Comparison of ENCODE assay signal across 12 cellular contexts in the genomic region with DNA sequence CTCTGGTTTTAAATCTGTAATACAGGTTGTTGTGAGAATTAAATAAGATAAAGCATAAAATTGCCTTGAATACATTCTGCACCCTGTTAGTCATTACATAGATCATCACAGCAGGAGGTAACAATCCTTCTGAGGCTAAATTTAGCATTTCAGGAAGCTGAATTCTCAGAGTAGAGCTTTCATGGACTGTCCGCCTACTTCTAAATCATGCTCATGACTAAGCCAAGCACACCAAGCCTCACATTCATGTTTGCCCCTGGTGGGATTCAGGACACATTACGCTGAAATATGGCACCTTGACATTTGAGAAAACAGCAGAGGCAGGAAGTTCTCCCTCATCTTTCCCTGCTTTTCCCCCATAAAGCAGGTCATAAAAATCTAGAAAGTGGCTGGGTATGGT. TPM values are rescaled to one million over a fixed set of nuclear protein-coding genes. Genes with fewer than 3 reads are reported as not detected.
DNase-seq lines count a peak whose midpoint lies in the region; ATAC-seq and TF ChIP-seq lines count a peak whose summit lies in the region.
"Had no signal": no experiment of that assay in that cellular context is flagged by ENCODE, and none has a peak within 500 bp of the region (broad histone marks: within the 10 kb centered on the region; RNA-seq: fewer than 3 reads in every experiment).

No MANE protein-coding gene starts in this region.

- H2BK120ac ChIP-seq in trophoblast cell (ENCODE audit: insufficient read depth, low read length, poor library complexity), result peak overlapping the region; percentile 72

- H3K79me1 ChIP-seq in trophoblast cell (ENCODE audit: low read length), result peaks cover 24% of the 10 kb centered on the region

- H3K23ac ChIP-seq in trophoblast cell (ENCODE audit: low read length), result no peak overlapping the region

- H2BK12ac ChIP-seq in trophoblast cell (ENCODE audit: low read length), result peak overlapping the region; percentile 42

- no peak overlapping the region for H3K9ac ChIP-seq in endodermal cell (ENCODE audit: extremely low read depth, low read length, poor library complexity, severe bottlenecking)
- no peak overlapping the region for H3K9ac ChIP-seq in trophoblast cell (ENCODE audit: low read length)

- no peak overlapping the region for H3K4me3 Mint-ChIP-seq in endodermal cell
- H3K4me3 Mint-ChIP-seq: stimulated activated naive CD8-positive, alpha-beta T cell treated with anti-CD3 and anti-CD28 coated beads, Interleukin-15, Interleukin-2, amounts not matched to agents 100 ng/mL and 50 ng/mL, for 24 hours had no signal

- no peak overlapping the region for H3K27ac ChIP-seq in endodermal cell (ENCODE audit: low read depth, low read length)
- no peak overlapping the region for H3K27ac ChIP-seq in trophoblast cell (ENCODE audit: low read depth, low read length)
- H3K27ac ChIP-seq in coronary artery, result no peak overlapping the region
- H3K27ac ChIP-seq: adrenal gland, HL-60 had no signal

- H4K8ac ChIP-seq in trophoblast cell (ENCODE audit: low read depth, low read length), result no peak overlapping the region

- H4K12ac ChIP-seq in trophoblast cell (ENCODE audit: low read depth, low read length), result no peak overlapping the region

- H3K36me3 ChIP-seq in endodermal cell (ENCODE audit: control insufficient read depth, insufficient read depth, low read length), result no peaks in the 10 kb centered on the region
- H3K36me3 ChIP-seq in trophoblast cell (ENCODE audit: control insufficient read depth in 1 of 2, insufficient read depth in 2 of 2, low read length in 2 of 2), result no peaks in the 10 kb centered on the region
- H3K36me3 ChIP-seq: adrenal gland had no signal

- H3K36me3 Mint-ChIP-seq in endodermal cell (ENCODE audit: low read depth), result no peaks in the 10 kb centered on the region

- H3K18ac ChIP-seq in trophoblast cell (ENCODE audit: low read length), result no peak overlapping the region

- H3K27me3 Mint-ChIP-seq in endodermal cell (ENCODE audit: insufficient read depth), result no peaks in the 10 kb centered on the region

- peak overlapping the region; percentile 43 for H4K91ac ChIP-seq in trophoblast cell (ENCODE audit: low read depth, low read length)

- H3K9me3 ChIP-seq in endodermal cell (ENCODE audit: control insufficient read depth, low read length), result no peaks in the 10 kb centered on the region
- H3K9me3 ChIP-seq in trophoblast cell (ENCODE audit: insufficient read depth, low read depth, low read length), result no peaks in the 10 kb centered on the region
- H3K9me3 ChIP-seq: adrenal gland had no signal

- WGBS in endodermal cell (ENCODE audit: insufficient coverage in 1 of 2, insufficient read length in 1 of 2), 2 experiments, result 95 to 100% methylated on average over 1 to 2 of the region's 2 CpGs
- WGBS in trophoblast cell (ENCODE audit: extremely low coverage, insufficient coverage, insufficient read length), result no CpG with 5 or more reads among the region's 2 CpGs

- H2BK5ac ChIP-seq in trophoblast cell (ENCODE audit: low read depth, low read length, poor library complexity), result peak overlapping the region; percentile 8

- H3K4ac ChIP-seq in trophoblast cell (ENCODE audit: low read depth, low read length), result no peak overlapping the region

- H3K4me1 Mint-ChIP-seq in endodermal cell, result peaks cover 32% of the 10 kb centered on the region

- no peak overlapping the region for H2AFZ ChIP-seq in trophoblast cell (ENCODE audit: insufficient read depth, low read length, poor library complexity)

- H3K9me3 Mint-ChIP-seq in endodermal cell, result no peaks in the 10 kb centered on the region

- H3K27me3 ChIP-seq in endodermal cell (ENCODE audit: control insufficient read depth, insufficient read depth, low read length, poor library complexity, severe bottlenecking) (no peaks in the 10 kb centered on the region), trophoblast cell (ENCODE audit: insufficient read depth, low read length) (no peaks in the 10 kb centered on the region)
- H3K27me3 ChIP-seq: adrenal gland had no signal

- no peaks in the 10 kb centered on the region for H3K79me2 ChIP-seq in trophoblast cell (ENCODE audit: control insufficient read depth, insufficient read depth, low read length, poor library complexity)

- H3K4me3 ChIP-seq in endodermal cell (ENCODE audit: low read length) (no peak overlapping the region), trophoblast cell (ENCODE audit: low read depth, low read length) (no peak overlapping the region), coronary artery (no peak overlapping the region)
- H3K4me3 ChIP-seq: adrenal gland had no signal

- TF ChIP-seq CTCF in endodermal cell (conservative IDR thresholded peaks at IDR 0.05) (peak; percentile 44), coronary artery (IDR thresholded peaks at IDR 0.05) (no peak)

- H3K4me2 ChIP-seq in trophoblast cell (ENCODE audit: low read length), result no peak overlapping the region

- H2AK5ac ChIP-seq in trophoblast cell (ENCODE audit: low read length), result no peak overlapping the region

- no peak for ATAC-seq in GM18511 (IDR thresholded peaks at IDR 0.05; ENCODE audit: unreplicated experiment)

- H3K4me1 ChIP-seq in endodermal cell (ENCODE audit: control insufficient read depth, insufficient read depth, low read length), result peaks cover 5% of the 10 kb centered on the region
- H3K4me1 ChIP-seq in trophoblast cell (ENCODE audit: control insufficient read depth in 1 of 2, insufficient read depth in 2 of 2, low read length in 2 of 2), result peaks cover 8 to 14% of the 10 kb centered on the region in 2 experiments
- H3K4me1 ChIP-seq: adrenal gland had no signal

- H3K14ac ChIP-seq in trophoblast cell (ENCODE audit: low read length), result peak overlapping the region; percentile 92

- DNase-seq in GM03348 (ENCODE audit: low spot score), result peak; percentile 70
- peak; percentile 15 for DNase-seq in NAMALWA (ENCODE audit: low spot score)
- no peak for DNase-seq in endodermal cell
- no peak for DNase-seq in trophoblast cell
- DNase-seq in activated gamma-delta T cell treated with Interleukin-2 at 50 U/mL for 16 hours, result no peak
- DNase-seq in coronary artery (ENCODE audit: low spot score), result no peak
- DNase-seq: adrenal gland, NCI-H2029, Right ventricle myocardium superior had no signal

- H3K27ac Mint-ChIP-seq in endodermal cell, result no peak overlapping the region
- H3K27ac Mint-ChIP-seq: stimulated activated naive CD8-positive, alpha-beta T cell treated with anti-CD3 and anti-CD28 coated beads, Interleukin-15, Interleukin-2, amounts not matched to agents 100 ng/mL and 50 ng/mL, for 24 hours had no signal

RNA-seq across cellular contexts. Expression of a gene that starts 16.6 kb away (rescaled TPM):
- 10 to 100 TPM; 47.0 to 64.8 TPM for total RNA-seq in endodermal cell
- 48.0 TPM for polyA plus RNA-seq in endodermal cell (2013, experiment 1 of 2)
- 43.1 TPM for polyA plus RNA-seq in endodermal cell (2013, experiment 2 of 2)
- 34.3 and 36.5 TPM in 2 replicates for polyA plus RNA-seq in trophoblast cell (2013)

Comparison
In these comparisons a context has a peak if more than half of its experiments do, and no peak if none do; other contexts are left out.
1. DNase-seq: peak in GM03348 (single experiment) and NAMALWA (single experiment); none in endodermal cell (single experiment), trophoblast cell (0 of 2), activated gamma-delta T cell treated with Interleukin-2 at 50 U/mL for 16 hours (single experiment) and coronary artery (single experiment).